8 cellular contexts compared by ENCODE assay signal in genomic region chr14:61698216-61698980, GRCh38. TPM values are rescaled to one million over a fixed set of nuclear protein-coding genes. Genes with fewer than 3 reads are reported as not detected.
DNase-seq lines count a peak whose midpoint lies in the region; ATAC-seq and TF ChIP-seq lines count a peak whose summit lies in the region.

No MANE protein-coding gene starts in this region.

- no peaks in the 10 kb centered on the region for H3K36me3 ChIP-seq in gastroesophageal sphincter

- H3K27me3 ChIP-seq in gastroesophageal sphincter, result no peaks in the 10 kb centered on the region

- H3K4me1 Mint-ChIP-seq in T-helper 1 cell treated with Interleukin-12 subunit alpha and Interleukin-12 subunit beta and Interleukin-4 antibody, amounts not matched to agents 30 μg/mL and 1 μg/mL, for 36 hours (ENCODE audit: low read depth), result peaks cover 51% of the 10 kb centered on the region
- H3K4me1 Mint-ChIP-seq in stimulated activated naive B cell treated with anti-CD40 and anti-IgM and Interleukin-4, amounts not matched to agents 10 μg/mL and 1 μg/mL and 100 μg/mL, for 72 hours, result peaks cover 22 to 37% of the 10 kb centered on the region in 2 donors

- WGBS in gastroesophageal sphincter (ENCODE audit: low coverage in 1 of 2), 2 donors, result 45 to 62% methylated on average over 2 of the region's 2 CpGs

- no peak for TF ChIP-seq POLR2A in gastroesophageal sphincter (IDR thresholded peaks at IDR 0.05)

- H3K27ac Mint-ChIP-seq in T-helper 1 cell treated with Interleukin-12 subunit alpha and Interleukin-12 subunit beta and Interleukin-4 antibody, amounts not matched to agents 30 μg/mL and 1 μg/mL, for 36 hours, result peak overlapping the region; percentile 95
- peak overlapping the region; percentile 47 for H3K27ac Mint-ChIP-seq in stimulated activated naive B cell treated with anti-CD40 and anti-IgM and Interleukin-4, amounts not matched to agents 10 μg/mL and 1 μg/mL and 100 μg/mL, for 72 hours

- peak; percentile 41 for DNase-seq in SIG-M5 treated with dmso at 0.1 percent for 504 hours (lab: John Stamatoyannopoulos, UW; ENCODE audit: unreplicated experiment)
- no peak for DNase-seq in SIG-M5 (lab: John Stamatoyannopoulos, UW)
- no peak for DNase-seq in stimulated activated naive B cell treated with anti-CD40 and anti-IgM and Interleukin-4, amounts not matched to agents 10 μg/mL and 1 μg/mL and 100 μg/mL, for 72 hours
- DNase-seq in NCI-H128 (lab: John Stamatoyannopoulos, UW; ENCODE audit: unreplicated experiment), result no peak
- no peak for DNase-seq in GOT3 (lab: John Stamatoyannopoulos, UW)

- H3K27me3 Mint-ChIP-seq in T-helper 1 cell treated with Interleukin-12 subunit alpha and Interleukin-12 subunit beta and Interleukin-4 antibody, amounts not matched to agents 30 μg/mL and 1 μg/mL, for 36 hours (ENCODE audit: low read depth), result no peaks in the 10 kb centered on the region
- no peaks in the 10 kb centered on the region for H3K27me3 Mint-ChIP-seq in stimulated activated naive B cell treated with anti-CD40 and anti-IgM and Interleukin-4, amounts not matched to agents 10 μg/mL and 1 μg/mL and 100 μg/mL, for 72 hours

- H3K4me3 ChIP-seq in gastroesophageal sphincter, result peak overlapping the region; percentile 19 to 67

- no peak for TF ChIP-seq EP300 in gastroesophageal sphincter (IDR thresholded peaks at IDR 0.05)

- H3K9me3 Mint-ChIP-seq in T-helper 1 cell treated with Interleukin-12 subunit alpha and Interleukin-12 subunit beta and Interleukin-4 antibody, amounts not matched to agents 30 μg/mL and 1 μg/mL, for 36 hours, result no peaks in the 10 kb centered on the region
- peaks cover 1 to 4% of the 10 kb centered on the region in 2 donors for H3K9me3 Mint-ChIP-seq in stimulated activated naive B cell treated with anti-CD40 and anti-IgM and Interleukin-4, amounts not matched to agents 10 μg/mL and 1 μg/mL and 100 μg/mL, for 72 hours

- ATAC-seq in gastroesophageal sphincter, result no peak
- ATAC-seq in stimulated activated naive B cell treated with anti-CD40 and anti-IgM and Interleukin-4, amounts not matched to agents 10 μg/mL and 1 μg/mL and 100 μg/mL, for 72 hours (replicated peaks), result no peak
- no peak for ATAC-seq in GM21529 (IDR thresholded peaks at IDR 0.05; ENCODE audit: unreplicated experiment)

- H3K4me3 Mint-ChIP-seq in T-helper 1 cell treated with Interleukin-12 subunit alpha and Interleukin-12 subunit beta and Interleukin-4 antibody, amounts not matched to agents 30 μg/mL and 1 μg/mL, for 36 hours, result peak overlapping the region; percentile 96
- peak overlapping the region; percentile 79 to 96 for H3K4me3 Mint-ChIP-seq in stimulated activated naive B cell treated with anti-CD40 and anti-IgM and Interleukin-4, amounts not matched to agents 10 μg/mL and 1 μg/mL and 100 μg/mL, for 72 hours

- no peaks in the 10 kb centered on the region for H3K9me3 ChIP-seq in gastroesophageal sphincter

- no peak for TF ChIP-seq CTCF in gastroesophageal sphincter (IDR thresholded peaks at IDR 0.05)

- peaks cover 34% of the 10 kb centered on the region for H3K36me3 Mint-ChIP-seq in T-helper 1 cell treated with Interleukin-12 subunit alpha and Interleukin-12 subunit beta and Interleukin-4 antibody, amounts not matched to agents 30 μg/mL and 1 μg/mL, for 36 hours (ENCODE audit: low read depth)
- peaks cover 11 to 29% of the 10 kb centered on the region in 2 donors for H3K36me3 Mint-ChIP-seq in stimulated activated naive B cell treated with anti-CD40 and anti-IgM and Interleukin-4, amounts not matched to agents 10 μg/mL and 1 μg/mL and 100 μg/mL, for 72 hours

- peak overlapping the region in 2 of 4 donors; percentile 42 for H3K27ac ChIP-seq in gastroesophageal sphincter

- peaks cover 6 to 74% (median 9%) of the 10 kb centered on the region in 3 donors for H3K4me1 ChIP-seq in gastroesophageal sphincter

RNA-seq across cellular contexts. Expression of gene HIF1A, which starts 3.1 kb away (rescaled TPM):
- 100 to 1,000 TPM in 3 of 4 donors, 10 to 100 TPM in 1; 84.3 to 120 (median 111) TPM for total RNA-seq in gastroesophageal sphincter
